ENCODE assay signal across 1 cellular context in the genomic region with DNA sequence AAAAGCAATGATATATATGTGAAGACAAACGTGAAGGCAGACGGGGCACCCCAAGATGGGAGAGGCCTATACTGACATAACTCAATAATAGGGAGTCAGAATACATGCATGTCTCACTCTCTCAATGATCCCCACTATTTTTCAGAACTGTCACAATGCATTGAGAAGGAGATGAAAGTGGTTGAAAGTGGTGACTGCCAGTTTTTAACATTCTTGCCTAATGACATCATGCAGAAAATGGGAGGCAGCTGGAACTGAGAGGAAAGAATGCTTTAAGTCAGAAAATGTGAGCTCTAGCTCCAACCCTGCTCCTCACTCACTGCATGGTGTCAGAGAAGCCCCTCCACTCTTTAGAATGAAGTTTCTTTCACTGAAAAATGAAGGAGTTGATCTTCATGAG.
TF ChIP-seq lines count a peak whose summit lies in the region.

No MANE protein-coding gene starts in this region.

TF ChIP-seq in WTC11, 78 proteins besides CTCF, POLR2A, EP300 and RAD21 (continued from another document):
- no peak for TF ChIP-seq ZNF219 (CRISPR knock-in tag; IDR thresholded peaks at IDR 0.05; ENCODE audit: borderline replicate concordance)
- no peak for TF ChIP-seq GRHL2 (CRISPR knock-in tag; IDR thresholded peaks at IDR 0.05; ENCODE audit: insufficient replicate concordance, severe bottlenecking)
- TF ChIP-seq OVOL2 (CRISPR knock-in tag; IDR thresholded peaks at IDR 0.05; ENCODE audit: borderline replicate concordance), result no peak
- no peak for TF ChIP-seq MAX (CRISPR knock-in tag; IDR thresholded peaks at IDR 0.05)
- TF ChIP-seq, protein P1, sequence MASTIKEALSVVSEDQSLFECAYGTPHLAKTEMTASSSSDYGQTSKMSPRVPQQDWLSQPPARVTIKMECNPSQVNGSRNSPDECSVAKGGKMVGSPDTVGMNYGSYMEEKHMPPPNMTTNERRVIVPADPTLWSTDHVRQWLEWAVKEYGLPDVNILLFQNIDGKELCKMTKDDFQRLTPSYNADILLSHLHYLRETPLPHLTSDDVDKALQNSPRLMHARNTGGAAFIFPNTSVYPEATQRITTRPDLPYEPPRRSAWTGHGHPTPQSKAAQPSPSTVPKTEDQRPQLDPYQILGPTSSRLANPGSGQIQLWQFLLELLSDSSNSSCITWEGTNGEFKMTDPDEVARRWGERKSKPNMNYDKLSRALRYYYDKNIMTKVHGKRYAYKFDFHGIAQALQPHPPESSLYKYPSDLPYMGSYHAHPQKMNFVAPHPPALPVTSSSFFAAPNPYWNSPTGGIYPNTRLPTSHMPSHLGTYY (CRISPR knock-in tag; IDR thresholded peaks at IDR 0.05), result no peak
- TF ChIP-seq ELF4 (CRISPR knock-in tag; IDR thresholded peaks at IDR 0.05; ENCODE audit: low read depth), result no peak
- no peak for TF ChIP-seq ZNF317 (CRISPR knock-in tag; IDR thresholded peaks at IDR 0.05; ENCODE audit: borderline replicate concordance, low read depth)
- TF ChIP-seq ZNF263 (CRISPR knock-in tag; IDR thresholded peaks at IDR 0.05; ENCODE audit: low read depth), result no peak
- no peak for TF ChIP-seq JUN (CRISPR knock-in tag; IDR thresholded peaks at IDR 0.05)
- no peak for TF ChIP-seq RORB (CRISPR knock-in tag; IDR thresholded peaks at IDR 0.05)
- no peak for TF ChIP-seq GTF2I (CRISPR knock-in tag; conservative IDR thresholded peaks at IDR 0.05)
- no peak for TF ChIP-seq SMAD4 (CRISPR knock-in tag; IDR thresholded peaks at IDR 0.05)
